ENCODE assay signal across 5 cellular contexts in the genomic region with DNA sequence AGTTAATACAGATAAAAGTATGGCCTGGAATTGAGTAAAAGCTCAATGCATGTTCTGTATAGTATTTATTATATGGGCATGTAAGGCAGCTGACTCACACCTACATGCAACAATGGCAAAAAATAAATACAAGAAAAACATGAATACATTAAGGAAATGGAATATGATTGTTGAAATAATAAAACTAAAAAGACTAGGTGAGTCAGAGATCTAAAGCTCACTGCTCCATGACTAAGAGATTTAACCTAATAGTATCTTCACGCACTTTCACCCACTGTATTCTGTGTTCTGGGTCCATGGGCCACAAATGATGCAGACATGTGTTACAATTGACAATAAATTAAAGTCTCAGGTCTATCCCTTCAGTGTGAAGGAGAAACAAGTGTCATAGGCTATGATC.
"Had no signal": no experiment of that assay in that cellular context is flagged by ENCODE, and none has a peak within 500 bp of the region (broad histone marks: within the 10 kb centered on the region; RNA-seq: fewer than 3 reads in every experiment).

No MANE protein-coding gene starts in this region.

- H3K27ac ChIP-seq: HL-60 had no signal

- H3K4me3 ChIP-seq: GM23338 had no signal

- H3K4me2 ChIP-seq: GM23338 had no signal

- H2AFZ ChIP-seq: GM23338 had no signal

- ATAC-seq: GM23338, HepG2 had no signal

- DNase-seq: H9, HCEC 1CT had no signal
